7 cellular contexts compared by ENCODE assay signal in the genomic region with DNA sequence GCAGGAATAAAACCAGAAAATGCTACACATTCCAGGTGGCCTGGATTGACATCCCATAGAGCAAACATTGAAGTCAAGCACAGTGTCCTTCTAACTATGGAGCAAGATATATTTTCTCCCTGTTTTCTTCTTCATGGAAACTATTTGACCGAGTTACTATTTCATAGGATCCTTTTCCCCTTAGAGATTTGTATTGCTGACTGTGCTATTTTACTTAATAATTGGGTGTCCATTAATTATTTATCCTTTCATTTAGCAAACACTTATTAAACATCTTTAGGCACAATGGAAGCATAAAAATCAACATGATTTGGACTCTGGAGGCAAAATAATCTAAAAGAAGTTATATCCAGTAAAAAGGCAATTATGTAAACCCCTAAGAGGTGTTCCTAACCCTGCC.
"Had no signal": no experiment of that assay in that cellular context is flagged by ENCODE, and none has a peak within 500 bp of the region (broad histone marks: within the 10 kb centered on the region; RNA-seq: fewer than 3 reads in every experiment).

No MANE protein-coding gene starts in this region.

- H3K36me3 ChIP-seq: HAP-1 had no signal

- H3K4me3 ChIP-seq: GM23338, HAP-1 had no signal

- DNase-seq: H7, HFFc6, KG1 had no signal

- H2AFZ ChIP-seq: GM23338 had no signal

- H3K27ac ChIP-seq: HL-60 had no signal

- H3K9me3 ChIP-seq: HAP-1 had no signal

- ATAC-seq: GM23338, HCT116 had no signal
